ENCODE assay signal across 9 cellular contexts in genomic region chr16:58299757-58300349, GRCh38. TPM values are rescaled to one million over a fixed set of nuclear protein-coding genes. Genes with fewer than 3 reads are reported as not detected.
A peak's percentile ranks its signal among the peaks of the same experiment; 100 is the strongest.
DNase-seq lines count a peak whose midpoint lies in the region; ATAC-seq, FAIRE-seq and TF ChIP-seq lines count a peak whose summit lies in the region.
"Had no signal": no experiment of that assay in that cellular context is flagged by ENCODE, and none has a peak within 500 bp of the region (broad histone marks: within the 10 kb centered on the region; RNA-seq: fewer than 3 reads in every experiment).

No MANE protein-coding gene starts in this region.

- peak; percentile 16 for TF ChIP-seq CTCF in mesothelial cell of epicardium (IDR thresholded peaks at IDR 0.05; ENCODE audit: unreplicated experiment)

- no peaks in the 10 kb centered on the region for H3K36me3 Mint-ChIP-seq in activated naive CD8-positive, alpha-beta T cell treated with anti-CD3 and anti-CD28 coated beads, Interleukin-2, amount 50 U/mL, for 24 hours (ENCODE audit: low read depth)
- H3K36me3 Mint-ChIP-seq in mesothelial cell of epicardium: no peaks in the 10 kb centered on the region

- H3K4me3 Mint-ChIP-seq in activated naive CD8-positive, alpha-beta T cell treated with anti-CD3 and anti-CD28 coated beads, Interleukin-2, amount 50 U/mL, for 24 hours: no peak overlapping the region
- no peak overlapping the region for H3K4me3 Mint-ChIP-seq in mesothelial cell of epicardium

- peaks cover 7% of the 10 kb centered on the region for H3K27me3 Mint-ChIP-seq in activated naive CD8-positive, alpha-beta T cell treated with anti-CD3 and anti-CD28 coated beads, Interleukin-2, amount 50 U/mL, for 24 hours
- peaks cover under 1% of the 10 kb centered on the region for H3K27me3 Mint-ChIP-seq in mesothelial cell of epicardium (ENCODE audit: low read depth)

- H3K9me3 Mint-ChIP-seq in activated naive CD8-positive, alpha-beta T cell treated with anti-CD3 and anti-CD28 coated beads, Interleukin-2, amount 50 U/mL, for 24 hours: peaks cover 19% of the 10 kb centered on the region
- H3K9me3 Mint-ChIP-seq in mesothelial cell of epicardium: peaks cover 42% of the 10 kb centered on the region

- DNase-seq in DMS 273 (lab: John Stamatoyannopoulos, UW; ENCODE audit: unreplicated experiment) (peak; percentile 55), DMS 273 treated with DMSO at 0.1 percent for 48 hours (lab: John Stamatoyannopoulos, UW) (no peak), LHCN-M2 (ENCODE audit: low read depth) (peak; percentile 32), mesothelial cell of epicardium (ENCODE audit: low spot score in 2 of 2, unreplicated experiment in 2 of 2) (no peak), posterior vena cava (ENCODE audit: low spot score) (no peak), GM19239 (ENCODE audit: insufficient read length, low spot score) (no peak)
- DNase-seq in activated naive CD8-positive, alpha-beta T cell treated with anti-CD3 and anti-CD28 coated beads, Interleukin-2, amount 50 U/mL, for 24 hours: peak; percentile 34

- H3K27ac Mint-ChIP-seq in activated naive CD8-positive, alpha-beta T cell treated with anti-CD3 and anti-CD28 coated beads, Interleukin-2, amount 50 U/mL, for 24 hours: no peak overlapping the region
- H3K27ac Mint-ChIP-seq in mesothelial cell of epicardium: no peak overlapping the region

- intact Hi-C loops in posterior vena cava (cut with DNase I): no loop called here

- no peak for ATAC-seq in activated naive CD8-positive, alpha-beta T cell treated with anti-CD3 and anti-CD28 coated beads, Interleukin-2, amount 50 U/mL, for 24 hours
- no peak for ATAC-seq in HG03025 (IDR thresholded peaks at IDR 0.05; ENCODE audit: low FRiP score, unreplicated experiment)

- FAIRE-seq in GM19239 (lab: Jason Lieb, UNC): no peak
- FAIRE-seq: A204.1 had no signal

- H3K4me1 Mint-ChIP-seq in activated naive CD8-positive, alpha-beta T cell treated with anti-CD3 and anti-CD28 coated beads, Interleukin-2, amount 50 U/mL, for 24 hours: no peaks in the 10 kb centered on the region
- no peaks in the 10 kb centered on the region for H3K4me1 Mint-ChIP-seq in mesothelial cell of epicardium

RNA-seq across cellular contexts. Expression of gene PRSS54, which starts 5.0 kb away (rescaled TPM):
- total RNA-seq in LHCN-M2 (2014; rRNA removed) (not detected in 2 replicates), mesothelial cell of epicardium (not detected in 3 replicates), posterior vena cava (not detected)
- not detected for polyA plus RNA-seq in LHCN-M2 (2012)

Comparison
In these comparisons a context has a peak if more than half of its experiments do, and no peak if none do; other contexts are left out.
1. DNase-seq: peak in DMS 273 (single experiment), LHCN-M2 (single experiment) and activated naive CD8-positive, alpha-beta T cell treated with anti-CD3 and anti-CD28 coated beads, Interleukin-2, amount 50 U/mL, for 24 hours (single experiment); none in DMS 273 treated with DMSO at 0.1 percent for 48 hours (single experiment), mesothelial cell of epicardium (0 of 2), posterior vena cava (single experiment) and GM19239 (single experiment).